ENCODE assay signal across 17 cellular contexts in the genomic region with DNA sequence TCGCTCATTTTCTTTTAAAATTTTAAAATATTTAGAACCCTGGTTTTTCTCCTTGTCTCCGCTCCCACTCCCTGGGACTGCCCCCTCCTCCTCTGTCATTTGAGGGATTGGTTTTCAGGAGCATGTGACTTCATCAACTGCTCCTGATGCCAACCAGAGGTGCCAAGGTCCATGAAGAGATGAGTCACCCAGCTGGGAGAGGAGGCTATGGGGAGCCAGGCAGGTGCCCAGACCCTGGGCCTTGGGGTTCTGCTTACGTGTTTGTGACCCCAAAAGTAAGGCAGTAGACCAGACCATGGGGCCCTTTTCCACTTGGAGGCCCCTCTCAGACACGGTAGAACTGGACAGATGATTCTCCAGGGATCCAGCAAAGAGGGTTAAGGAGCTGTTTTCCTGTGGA.
DNase-seq lines count a peak whose midpoint lies in the region; ATAC-seq, FAIRE-seq and TF ChIP-seq lines count a peak whose summit lies in the region.
"Had no signal": no experiment of that assay in that cellular context is flagged by ENCODE, and none has a peak within 500 bp of the region (broad histone marks: within the 10 kb centered on the region; RNA-seq: fewer than 3 reads in every experiment).

No MANE protein-coding gene starts in this region.

- H3K4ac ChIP-seq in neuronal stem cell (ENCODE audit: low read length) = no peak overlapping the region

- TF ChIP-seq POLR2A in HepG2 (IDR thresholded peaks at IDR 0.05; ENCODE audit: insufficient read depth in 1 of 2, low read depth in 2 of 2, low read length in 2 of 2) = no peak

- H3K4me1 ChIP-seq in neuronal stem cell (ENCODE audit: control insufficient read depth in 2 of 2, insufficient read depth in 1 of 2, low read depth in 1 of 2, low read length in 2 of 2) = peaks cover 0 to 3% of the 10 kb centered on the region in 2 donors
- no peaks in the 10 kb centered on the region for H3K4me1 ChIP-seq in HepG2 (ENCODE audit: insufficient read depth, low read length)
- no peaks in the 10 kb centered on the region for H3K4me1 ChIP-seq in osteoblast (ENCODE audit: insufficient read depth, low read length)
- H3K4me1 ChIP-seq: Caco-2 had no signal

- no peak overlapping the region for H3K9ac ChIP-seq in neuronal stem cell (ENCODE audit: low read depth, low read length, poor library complexity)
- no peak overlapping the region for H3K9ac ChIP-seq in HepG2 (ENCODE audit: insufficient read depth, low read depth, low read length)

- H2BK12ac ChIP-seq in neuronal stem cell (ENCODE audit: low read length) = no peak overlapping the region

- CTCF ChIA-PET in HepG2 (lab: Yijun Ruan, JAX; ENCODE audit: low intra/inter-chr PET ratio, low total read pairs) = no interaction called here

- H3K27ac ChIP-seq in neuronal stem cell (replicated peaks; ENCODE audit: low read length) (no peak overlapping the region), HepG2 (ENCODE audit: extremely low read length, insufficient read depth, low read length) (no peak overlapping the region), osteoblast (ENCODE audit: low read depth, low read length) (no peak overlapping the region)
- H3K27ac ChIP-seq: C4-2B had no signal

- H3K79me1 ChIP-seq in neuronal stem cell (ENCODE audit: low read depth, low read length) = no peaks in the 10 kb centered on the region

- H3K36me3 ChIP-seq in MG63 = no peaks in the 10 kb centered on the region
- H3K36me3 ChIP-seq in neuronal stem cell (replicated peaks in 1 of 2; ENCODE audit: control insufficient read depth in 2 of 2, insufficient read depth in 2 of 2, low read length in 2 of 2) = no peaks in the 10 kb centered on the region
- H3K36me3 ChIP-seq in HepG2 (replicated peaks in 1 of 2; ENCODE audit: control insufficient read depth in 1 of 2, insufficient read depth in 2 of 2, low read length in 2 of 2) = no peaks in the 10 kb centered on the region
- no peaks in the 10 kb centered on the region for H3K36me3 ChIP-seq in osteoblast (ENCODE audit: insufficient read depth, low read length)

- H3K27me3 ChIP-seq in MG63 (no peaks in the 10 kb centered on the region), neuronal stem cell (ENCODE audit: control insufficient read depth in 3 of 3, insufficient read depth in 3 of 3, low read depth in 1 of 3, low read length in 3 of 3) (no peaks in the 10 kb centered on the region), HepG2 (ENCODE audit: control insufficient read depth in 1 of 2, insufficient read depth in 2 of 2, low read length in 2 of 2) (peaks cover 2 to 12% of the 10 kb centered on the region in 2 experiments; a peak in 1 of 5 replicates), osteoblast (ENCODE audit: insufficient read depth, low read length) (peaks cover 22% of the 10 kb centered on the region)

- H3K9me3 ChIP-seq in MG63 (no peaks in the 10 kb centered on the region), neuronal stem cell (replicated peaks in 1 of 2; ENCODE audit: control insufficient read depth in 2 of 2, insufficient read depth in 1 of 2, low read depth in 1 of 2, low read length in 2 of 2) (peaks cover 0 to 2% of the 10 kb centered on the region in 2 donors), HepG2 (ENCODE audit: low read length) (no peaks in the 10 kb centered on the region), osteoblast (ENCODE audit: low read depth, low read length) (no peaks in the 10 kb centered on the region)
- H3K9me3 ChIP-seq: Caco-2 had no signal

- no peaks in the 10 kb centered on the region for H4K20me1 ChIP-seq in HepG2 (ENCODE audit: insufficient read depth, low read length)
- no peaks in the 10 kb centered on the region for H4K20me1 ChIP-seq in osteoblast (ENCODE audit: insufficient read depth, low read length)

- no peak overlapping the region for H2BK15ac ChIP-seq in neuronal stem cell (ENCODE audit: low read length)

- H3K14ac ChIP-seq in neuronal stem cell (ENCODE audit: low read length) = no peak overlapping the region

- H3K4me2 ChIP-seq in neuronal stem cell (ENCODE audit: insufficient read depth, low read length, poor library complexity, severe bottlenecking) = no peak overlapping the region
- no peak overlapping the region for H3K4me2 ChIP-seq in HepG2 (ENCODE audit: low read depth, low read length)
- no peak overlapping the region for H3K4me2 ChIP-seq in osteoblast (ENCODE audit: insufficient read depth, low read length)

- no peak overlapping the region for H2AK5ac ChIP-seq in neuronal stem cell (ENCODE audit: low read depth, low read length)

- H3K4me3 ChIP-seq in MG63 = no peak overlapping the region
- H3K4me3 ChIP-seq in neuronal stem cell (ENCODE audit: low read length in 2 of 2) = no peak overlapping the region
- no peak overlapping the region for H3K4me3 ChIP-seq in HepG2 (replicated peaks in 1 of 3; ENCODE audit: insufficient read depth in 1 of 3, low read depth in 2 of 3, low read length in 3 of 3)
- H3K4me3 ChIP-seq in osteoblast (ENCODE audit: insufficient read depth, low read length) = no peak overlapping the region
- H3K4me3 ChIP-seq: GM12878 had no signal

- POLR2A ChIA-PET in HepG2 (lab: Yijun Ruan, JAX) = no interaction called here

- DNase-seq in HT-29 (ENCODE audit: low spot score) (peak; percentile 9), MG63 (peak; percentile 74), neuronal stem cell (ENCODE audit: low spot score) (no peak), HepG2 (ENCODE audit: low spot score) (no peak), osteoblast (ENCODE audit: insufficient read length, low spot score, missing footprints) (no peak)
- DNase-seq in activated naive CD4-positive, alpha-beta T cell treated with anti-CD3 and anti-CD28 coated beads, Interleukin-2, amount 50 U/mL, for 16 hours = no peak
- DNase-seq: AML-193; Caco-2; CD4-positive, alpha-beta T cell; DND-41; EL; H9 had no signal

- H3K18ac ChIP-seq in neuronal stem cell (ENCODE audit: low read length) = peak overlapping the region; percentile 3

- H2BK120ac ChIP-seq in neuronal stem cell (ENCODE audit: low read depth, low read length) = no peak overlapping the region

- FAIRE-seq in HepG2 (lab: Jason Lieb, UNC) = no peak
- FAIRE-seq: A204.1, D721Med, GM12878, H1 had no signal

- H3K79me2 ChIP-seq in HepG2 (ENCODE audit: insufficient read depth, low read length) (no peaks in the 10 kb centered on the region), osteoblast (ENCODE audit: insufficient read depth, low read length) (no peaks in the 10 kb centered on the region)

- no TSS peak for BruUV-seq in HepG2 (replicated peaks; lab: Mats Ljungman, UMichigan)

- WGBS in neuronal stem cell (ENCODE audit: extremely low coverage in 2 of 2, insufficient read length in 2 of 2, insufficient replicate concordance in 1 of 2), 2 donors = no CpG with 5 or more reads among the region's 4 CpGs
- 26% methylated on average over 3 of the region's 4 CpGs for WGBS in HepG2 (ENCODE audit: low lambda C conversion rate)

- in situ Hi-C loops in HepG2 (cut with HindIII; ENCODE audit: extremely low pct_ligation_motif_present, low pct_unique_long_range_greater_than_20kb) = no loop called here

- TF ChIP-seq EP300 in HepG2 (IDR thresholded peaks at IDR 0.05; ENCODE audit: low read depth in 2 of 2, low read length in 2 of 2) (no peak), HepG2 (CRISPR knock-in tag; IDR thresholded peaks at IDR 0.05; ENCODE audit: borderline replicate concordance) (no peak)

- intact Hi-C loops in HepG2 (cut with micrococcal nuclease; ENCODE audit: unreplicated experiment) = no loop called here

- TF ChIP-seq CTCF in HepG2 (CRISPR knock-in tag; IDR thresholded peaks at IDR 0.05) = no peak
- no peak for TF ChIP-seq CTCF in osteoblast (IDR thresholded peaks at IDR 0.05; ENCODE audit: extremely low read depth, low read depth, low read length)

- H4K8ac ChIP-seq in neuronal stem cell (ENCODE audit: low read depth, low read length) = no peak overlapping the region

- H2AFZ ChIP-seq in neuronal stem cell (ENCODE audit: low read length) = no peak overlapping the region
- no peak overlapping the region for H2AFZ ChIP-seq in HepG2 (ENCODE audit: low read length)
- H2AFZ ChIP-seq in osteoblast (ENCODE audit: low read length) = no peak overlapping the region

- no peak for ATAC-seq in HepG2
- ATAC-seq: GM12878 had no signal

- TF ChIP-seq RAD21 in HepG2 (CRISPR knock-in tag; IDR thresholded peaks at IDR 0.05) = no peak

- no peak overlapping the region for H2BK5ac ChIP-seq in neuronal stem cell (ENCODE audit: low read length)

- no peak overlapping the region for H4K91ac ChIP-seq in neuronal stem cell (ENCODE audit: low read depth, low read length, poor library complexity)

- no peak overlapping the region for H3K23ac ChIP-seq in neuronal stem cell (ENCODE audit: low read depth, low read length, poor library complexity)

TF ChIP-seq in HepG2, 621 proteins besides CTCF, POLR2A, EP300 and RAD21 (continues in another document):
- no peak for TF ChIP-seq XBP1 (CRISPR knock-in tag; IDR thresholded peaks at IDR 0.05)
- TF ChIP-seq HDAC1 (CRISPR knock-in tag; IDR thresholded peaks at IDR 0.05) = no peak
- TF ChIP-seq SMAD1 (CRISPR knock-in tag; IDR thresholded peaks at IDR 0.05; ENCODE audit: borderline replicate concordance, low read depth) = no peak
- no peak for TF ChIP-seq KAT2B (IDR thresholded peaks at IDR 0.05; ENCODE audit: borderline replicate concordance, low read depth, low read length)
- TF ChIP-seq RORA (CRISPR knock-in tag; IDR thresholded peaks at IDR 0.05) = no peak
- no peak for TF ChIP-seq ZNF501 (CRISPR knock-in tag; IDR thresholded peaks at IDR 0.05)
- TF ChIP-seq, protein P1, sequence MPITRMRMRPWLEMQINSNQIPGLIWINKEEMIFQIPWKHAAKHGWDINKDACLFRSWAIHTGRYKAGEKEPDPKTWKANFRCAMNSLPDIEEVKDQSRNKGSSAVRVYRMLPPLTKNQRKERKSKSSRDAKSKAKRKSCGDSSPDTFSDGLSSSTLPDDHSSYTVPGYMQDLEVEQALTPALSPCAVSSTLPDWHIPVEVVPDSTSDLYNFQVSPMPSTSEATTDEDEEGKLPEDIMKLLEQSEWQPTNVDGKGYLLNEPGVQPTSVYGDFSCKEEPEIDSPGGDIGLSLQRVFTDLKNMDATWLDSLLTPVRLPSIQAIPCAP (CRISPR knock-in tag; IDR thresholded peaks at IDR 0.05; ENCODE audit: low read depth) = no peak
- TF ChIP-seq ZNF644 (CRISPR knock-in tag; IDR thresholded peaks at IDR 0.05; ENCODE audit: low read depth) = no peak
- no peak for TF ChIP-seq ZEB1 (IDR thresholded peaks at IDR 0.05; ENCODE audit: insufficient replicate concordance, low read depth)
- TF ChIP-seq KDM1A (CRISPR knock-in tag; IDR thresholded peaks at IDR 0.05) = no peak

Comparison
In these comparisons a context has a peak if more than half of its experiments do, and no peak if none do; other contexts are left out.
1. DNase-seq: peak in HT-29 (single experiment) and MG63 (single experiment); none in neuronal stem cell (single experiment), activated naive CD4-positive, alpha-beta T cell treated with anti-CD3 and anti-CD28 coated beads, Interleukin-2, amount 50 U/mL, for 16 hours (single experiment), HepG2 (single experiment) and osteoblast (single experiment).